In genomic region chr20:35823147-35823546, GRCh38 we compare ENCODE assay signal across 10 cellular contexts.
"Had no signal": no experiment of that assay in that cellular context is flagged by ENCODE, and none has a peak within 500 bp of the region (broad histone marks: within the 10 kb centered on the region; RNA-seq: fewer than 3 reads in every experiment).

No MANE protein-coding gene starts in this region.

- ATAC-seq: activated CD4-positive, CD25-positive, alpha-beta regulatory T cell treated with anti-CD3 and anti-CD28 coated beads, Interleukin-2, amount 50 U/mL, for 24 hours; gastrocnemius medialis; pancreas had no signal

- H3K4me3 ChIP-seq: gastrocnemius medialis, neural progenitor cell, pancreas had no signal

- H3K4me2 ChIP-seq: neural progenitor cell had no signal

- H3K9me3 ChIP-seq: gastrocnemius medialis, pancreas had no signal

- H3K36me3 ChIP-seq: gastrocnemius medialis, neural progenitor cell, pancreas had no signal

- H3K27me3 ChIP-seq: gastrocnemius medialis, neural progenitor cell, pancreas had no signal

- H3K9me3 Mint-ChIP-seq: activated naive CD4-positive, alpha-beta T cell treated with anti-CD3 and anti-CD28 coated beads, Interleukin-2, amount 50 U/mL, for 24 hours; neural progenitor cell had no signal

- DNase-seq: amniotic stem cell; gastrocnemius medialis; pancreas; stimulated activated CD4-positive, alpha-beta T cell treated with anti-CD3 and anti-CD28 coated beads, Interleukin-12 subunit alpha, Interleukin-12 subunit beta, amount 100 ng/mL, for 4 hours; stimulated activated naive CD4-positive, alpha-beta T cell; substantia nigra; T-helper 1 cell had no signal

- H3K27ac Mint-ChIP-seq: neural progenitor cell had no signal

- H3K27me3 Mint-ChIP-seq: activated naive CD4-positive, alpha-beta T cell treated with anti-CD3 and anti-CD28 coated beads, Interleukin-2, amount 50 U/mL, for 24 hours had no signal

- H2AFZ ChIP-seq: neural progenitor cell had no signal

- H3K27ac ChIP-seq: gastrocnemius medialis, neural progenitor cell, pancreas had no signal

- H3K4me3 Mint-ChIP-seq: activated naive CD4-positive, alpha-beta T cell treated with anti-CD3 and anti-CD28 coated beads, Interleukin-2, amount 50 U/mL, for 24 hours; neural progenitor cell had no signal

- H3K4me1 ChIP-seq: neural progenitor cell, pancreas had no signal
